Comparison of ENCODE assay signal across 1 cellular context in the genomic region with DNA sequence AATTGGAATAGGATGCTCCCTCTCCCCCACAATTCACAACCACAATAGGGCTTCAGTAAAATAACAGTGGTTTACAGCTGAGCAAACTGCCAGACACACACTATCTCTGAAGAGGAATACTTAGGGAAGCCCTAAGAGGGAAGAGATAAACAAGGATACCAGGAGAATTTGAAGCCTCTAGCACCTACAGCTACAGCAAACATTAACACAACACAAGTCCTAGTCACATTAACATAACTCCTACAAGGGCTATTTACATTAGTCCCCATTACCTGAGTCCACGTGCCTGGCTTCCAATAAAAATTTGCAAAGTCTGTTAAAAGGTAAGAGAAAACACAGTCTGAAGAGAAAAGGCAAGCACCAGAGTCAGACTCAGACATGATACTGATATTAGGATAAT.
TF ChIP-seq lines count a peak whose summit lies in the region.

No MANE protein-coding gene starts in this region.

TF ChIP-seq in WTC11, 78 proteins besides CTCF, POLR2A, EP300 and RAD21 (continued from another document):
- TF ChIP-seq, protein P1, sequence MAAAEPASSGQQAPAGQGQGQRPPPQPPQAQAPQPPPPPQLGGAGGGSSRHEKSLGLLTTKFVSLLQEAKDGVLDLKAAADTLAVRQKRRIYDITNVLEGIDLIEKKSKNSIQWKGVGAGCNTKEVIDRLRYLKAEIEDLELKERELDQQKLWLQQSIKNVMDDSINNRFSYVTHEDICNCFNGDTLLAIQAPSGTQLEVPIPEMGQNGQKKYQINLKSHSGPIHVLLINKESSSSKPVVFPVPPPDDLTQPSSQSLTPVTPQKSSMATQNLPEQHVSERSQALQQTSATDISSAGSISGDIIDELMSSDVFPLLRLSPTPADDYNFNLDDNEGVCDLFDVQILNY (CRISPR knock-in tag; IDR thresholded peaks at IDR 0.05): no peak
- TF ChIP-seq ZNF671 (CRISPR knock-in tag; IDR thresholded peaks at IDR 0.05) (no peak), OVOL2 (CRISPR knock-in tag; IDR thresholded peaks at IDR 0.05; ENCODE audit: borderline replicate concordance) (no peak), FOXK1 (CRISPR knock-in tag; IDR thresholded peaks at IDR 0.05) (peak; percentile 78), ETV6 (CRISPR knock-in tag; IDR thresholded peaks at IDR 0.05) (no peak), FOXJ3 (CRISPR knock-in tag; IDR thresholded peaks at IDR 0.05; ENCODE audit: borderline replicate concordance) (0 out of 2 replicates have a peak, but pooled peaks have one; percentile 36)
- TF ChIP-seq, protein P2, sequence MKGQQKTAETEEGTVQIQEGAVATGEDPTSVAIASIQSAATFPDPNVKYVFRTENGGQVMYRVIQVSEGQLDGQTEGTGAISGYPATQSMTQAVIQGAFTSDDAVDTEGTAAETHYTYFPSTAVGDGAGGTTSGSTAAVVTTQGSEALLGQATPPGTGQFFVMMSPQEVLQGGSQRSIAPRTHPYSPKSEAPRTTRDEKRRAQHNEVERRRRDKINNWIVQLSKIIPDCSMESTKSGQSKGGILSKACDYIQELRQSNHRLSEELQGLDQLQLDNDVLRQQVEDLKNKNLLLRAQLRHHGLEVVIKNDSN (CRISPR knock-in tag; IDR thresholded peaks at IDR 0.05): peak; percentile 19; the same call in 1 of the 2 replicates
- TF ChIP-seq, protein P3, sequence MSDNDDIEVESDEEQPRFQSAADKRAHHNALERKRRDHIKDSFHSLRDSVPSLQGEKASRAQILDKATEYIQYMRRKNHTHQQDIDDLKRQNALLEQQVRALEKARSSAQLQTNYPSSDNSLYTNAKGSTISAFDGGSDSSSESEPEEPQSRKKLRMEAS (CRISPR knock-in tag; IDR thresholded peaks at IDR 0.05): no peak; the same call in 1 of the 2 replicates
